In the genomic region with DNA sequence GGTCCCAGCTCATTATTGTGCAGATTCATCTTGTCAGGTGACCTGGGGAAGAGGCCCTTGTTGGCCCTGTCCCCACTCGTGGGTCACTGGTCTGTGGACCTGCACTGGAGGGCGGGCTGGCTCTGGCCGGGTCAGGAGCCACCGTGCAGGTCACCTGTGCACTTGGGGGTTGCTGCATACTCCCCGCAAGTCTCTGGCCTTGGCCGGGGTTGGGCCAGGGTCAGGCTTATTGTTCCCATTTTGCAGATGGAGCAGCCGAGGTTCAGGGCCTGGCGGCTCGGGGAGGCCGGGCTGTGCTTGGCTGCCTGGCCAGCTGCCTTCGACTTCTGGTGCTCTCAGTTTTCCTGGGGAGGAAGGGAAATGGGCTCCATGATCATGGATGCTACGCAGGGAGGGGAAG, we compare ENCODE assay signal across 20 cellular contexts.
DNase-seq lines count a peak whose midpoint lies in the region; ATAC-seq and TF ChIP-seq lines count a peak whose summit lies in the region.
"Had no signal": no experiment of that assay in that cellular context is flagged by ENCODE, and none has a peak within 500 bp of the region (broad histone marks: within the 10 kb centered on the region; RNA-seq: fewer than 3 reads in every experiment).

No MANE protein-coding gene starts in this region.

- H3K79me2 ChIP-seq in smooth muscle cell (ENCODE audit: low read depth): peaks cover 75% of the 10 kb centered on the region

- POLR2A ChIA-PET in IMR-90 (lab: Charles Lee; ENCODE audit: unreplicated experiment): no interaction called here

- H4K8ac ChIP-seq in IMR-90 (ENCODE audit: low read depth in 2 of 2, low read length in 2 of 2): no peak overlapping the region

- H3K4me2 ChIP-seq in IMR-90 (ENCODE audit: low read depth, low read length) (no peak overlapping the region), smooth muscle cell (no peak overlapping the region)
- H3K4me2 ChIP-seq: A549 had no signal

- H3K27ac ChIP-seq in right cardiac atrium (ENCODE audit: low read length): no peak overlapping the region
- no peak overlapping the region for H3K27ac ChIP-seq in IMR-90 (ENCODE audit: insufficient read depth, low read length)
- peak overlapping the region; percentile 75 for H3K27ac ChIP-seq in smooth muscle cell (ENCODE audit: low read depth)
- H3K27ac ChIP-seq: 22Rv1, A549, C4-2B had no signal

- TF ChIP-seq CTCF in IMR-90 (conservative IDR thresholded peaks at IDR 0.05; ENCODE audit: low read depth, low read length): no peak
- TF ChIP-seq CTCF in chondrocyte (IDR thresholded peaks at IDR 0.05): no peak
- TF ChIP-seq CTCF in smooth muscle cell (IDR thresholded peaks at IDR 0.05; ENCODE audit: borderline replicate concordance, insufficient read depth, poor library complexity, severe bottlenecking): no peak

- H3K9me3 ChIP-seq in right cardiac atrium (ENCODE audit: control insufficient read depth, low read length): no peaks in the 10 kb centered on the region
- no peaks in the 10 kb centered on the region for H3K9me3 ChIP-seq in IMR-90 (ENCODE audit: control insufficient read depth, insufficient read depth, low read length)
- H3K9me3 ChIP-seq in smooth muscle cell (replicated peaks; ENCODE audit: low read depth): no peaks in the 10 kb centered on the region
- H3K9me3 ChIP-seq: A549, Caco-2 had no signal

- H3K18ac ChIP-seq in IMR-90 (ENCODE audit: low read depth, low read length): no peak overlapping the region

- in situ Hi-C loops in IMR-90 (cut with MboI; ENCODE audit: low sequenced_read_pairs): no loop called here

- H3K9ac ChIP-seq in IMR-90 (ENCODE audit: low read depth, low read length) (no peak overlapping the region), smooth muscle cell (ENCODE audit: low read depth) (no peak overlapping the region)

- H3K4me3 Mint-ChIP-seq in chondrocyte (ENCODE audit: unreplicated experiment): no peak overlapping the region
- no peak overlapping the region for H3K4me3 Mint-ChIP-seq in activated CD4-positive, alpha-beta T cell treated with anti-CD3 and anti-CD28 coated beads, Interleukin-2, amount 10 ng/mL, durations not matched to agents 24 days and 14 days
- H3K4me3 Mint-ChIP-seq: B cell; CD4-positive, alpha-beta T cell; CD8-positive, alpha-beta T cell had no signal

- H4K5ac ChIP-seq in IMR-90 (ENCODE audit: low read depth, low read length): no peak overlapping the region

- H4K20me1 ChIP-seq in IMR-90 (ENCODE audit: insufficient read depth, low read length) (peaks cover 54% of the 10 kb centered on the region), smooth muscle cell (ENCODE audit: low read depth) (peaks cover 100% of the 10 kb centered on the region)

- no peak overlapping the region for H2BK120ac ChIP-seq in IMR-90 (ENCODE audit: low read depth, low read length)

- no peak overlapping the region for H2BK15ac ChIP-seq in IMR-90 (ENCODE audit: low read depth, low read length)

- H2BK20ac ChIP-seq in IMR-90 (ENCODE audit: low read depth, low read length): no peak overlapping the region

- H3K27me3 ChIP-seq in right cardiac atrium (ENCODE audit: control insufficient read depth, insufficient read depth) (no peaks in the 10 kb centered on the region), IMR-90 (ENCODE audit: control insufficient read depth, insufficient read depth, low read length) (no peaks in the 10 kb centered on the region), smooth muscle cell (ENCODE audit: low read depth) (no peaks in the 10 kb centered on the region)

- H3K36me3 Mint-ChIP-seq in chondrocyte (ENCODE audit: low read depth): peaks cover 47% of the 10 kb centered on the region
- no peaks in the 10 kb centered on the region for H3K36me3 Mint-ChIP-seq in activated CD4-positive, alpha-beta T cell treated with anti-CD3 and anti-CD28 coated beads, Interleukin-2, amount 10 ng/mL, durations not matched to agents 24 days and 14 days (ENCODE audit: low read depth)
- H3K36me3 Mint-ChIP-seq: CD8-positive, alpha-beta T cell had no signal

- CTCF ChIA-PET in IMR-90 (lab: Yijun Ruan, JAX): no interaction called here

- dilution Hi-C loops in IMR-90 (cut with HindIII; ENCODE audit: low sequenced_read_pairs, unreplicated experiment): no loop called here

- H2AK9ac ChIP-seq in IMR-90 (replicated peaks; ENCODE audit: low read depth, low read length, poor library complexity): peak overlapping the region; percentile 3

- no peak overlapping the region for H3K14ac ChIP-seq in IMR-90 (replicated peaks; ENCODE audit: low read depth, low read length)

- no peak for TF ChIP-seq RAD21 in IMR-90 (IDR thresholded peaks at IDR 0.05; ENCODE audit: low read length)

- H3K27ac Mint-ChIP-seq in chondrocyte (ENCODE audit: unreplicated experiment): peak overlapping the region; percentile 61
- no peak overlapping the region for H3K27ac Mint-ChIP-seq in activated CD4-positive, alpha-beta T cell treated with anti-CD3 and anti-CD28 coated beads, Interleukin-2, amount 10 ng/mL, durations not matched to agents 24 days and 14 days
- H3K27ac Mint-ChIP-seq: B cell; CD4-positive, alpha-beta T cell; CD8-positive, alpha-beta T cell had no signal

- TF ChIP-seq POLR2A in IMR-90 (IDR thresholded peaks at IDR 0.05; ENCODE audit: low read depth, low read length): no peak

- ATAC-seq in right cardiac atrium (no peak), left ventricle myocardium superior (no peak), IMR-90 (ENCODE audit: low read depth) (no peak), HG03039 (IDR thresholded peaks at IDR 0.05; ENCODE audit: unreplicated experiment) (no peak)
- ATAC-seq: A549; CD8-positive, alpha-beta T cell; GM12878 had no signal

- H3K4me1 ChIP-seq in right cardiac atrium (ENCODE audit: control insufficient read depth, insufficient read depth, low read length): peaks cover 2% of the 10 kb centered on the region
- H3K4me1 ChIP-seq in IMR-90 (ENCODE audit: control insufficient read depth, insufficient read depth, low read length): peaks cover 32% of the 10 kb centered on the region
- no peaks in the 10 kb centered on the region for H3K4me1 ChIP-seq in smooth muscle cell (ENCODE audit: low read depth)

- peaks cover 80% of the 10 kb centered on the region for H3K36me3 ChIP-seq in IMR-90 (ENCODE audit: control insufficient read depth, insufficient read depth, low read length)
- H3K36me3 ChIP-seq in smooth muscle cell (ENCODE audit: low read depth): peaks cover 8% of the 10 kb centered on the region

- peaks cover 26% of the 10 kb centered on the region for H3K9me1 ChIP-seq in IMR-90 (ENCODE audit: insufficient read depth, low read length)

- H3K56ac ChIP-seq in IMR-90 (ENCODE audit: extremely low read depth, insufficient read depth, low read length): no peak overlapping the region

- no peak overlapping the region for H3K23ac ChIP-seq in IMR-90 (ENCODE audit: low read depth, low read length)

- H4K91ac ChIP-seq in IMR-90 (ENCODE audit: insufficient read depth, low read depth, low read length): no peak overlapping the region

- H3K4me1 Mint-ChIP-seq in chondrocyte (ENCODE audit: low read depth): peaks cover 62% of the 10 kb centered on the region
- H3K4me1 Mint-ChIP-seq in activated CD4-positive, alpha-beta T cell treated with anti-CD3 and anti-CD28 coated beads, Interleukin-2, amount 10 ng/mL, durations not matched to agents 24 days and 14 days: peaks cover 2% of the 10 kb centered on the region

- H2AK5ac ChIP-seq in IMR-90 (ENCODE audit: low read depth, low read length): no peak overlapping the region

- H3K4me3 ChIP-seq in right cardiac atrium (ENCODE audit: low read length) (no peak overlapping the region), IMR-90 (ENCODE audit: insufficient read depth, low read depth, low read length) (no peak overlapping the region), smooth muscle cell (no peak overlapping the region)
- H3K4me3 ChIP-seq: A549, GM12878 had no signal

- no peak overlapping the region for H2AFZ ChIP-seq in IMR-90 (replicated peaks; ENCODE audit: low read length, poor library complexity)
- H2AFZ ChIP-seq in smooth muscle cell (ENCODE audit: low read depth): no peak overlapping the region

- peaks cover 92% of the 10 kb centered on the region for H3F3A ChIP-seq in smooth muscle cell (ENCODE audit: low read depth)

- H3K79me1 ChIP-seq in IMR-90 (ENCODE audit: low read depth in 1 of 2, low read length in 2 of 2): peaks cover 13 to 85% of the 10 kb centered on the region in 2 experiments

- WGBS in right cardiac atrium: 92% methylated on average over 12 of the region's 12 CpGs
- 95% methylated on average over 5 of the region's 12 CpGs; no CpG with 5 or more reads in 1 of the 2 experiments for WGBS in IMR-90 (ENCODE audit: extremely low coverage in 2 of 2, insufficient read length in 1 of 2), 2 experiments
- 97% methylated on average over 12 of the region's 12 CpGs for WGBS in smooth muscle cell (ENCODE audit: low lambda C conversion rate)

- DNase-seq in right cardiac atrium (peak in 2 of 3 donors; percentile 39 to 52), left ventricle myocardium superior (no peak), IMR-90 (no peak), chondrocyte (ENCODE audit: low spot score) (no peak), smooth muscle cell (lab: John Stamatoyannopoulos, UW; ENCODE audit: unreplicated experiment) (no peak), NCI-H524 (lab: John Stamatoyannopoulos, UW) (no peak)
- no peak for DNase-seq in activated CD4-positive, alpha-beta T cell treated with anti-CD3 and anti-CD28 coated beads, Interleukin-2, amount 10 ng/mL, durations not matched to agents 24 days and 14 days
- DNase-seq: AML-193; Caco-2; Calu3; CD4-positive, alpha-beta T cell; CD8-positive, alpha-beta T cell; DMS79 treated with DMSO at 0.1 percent for 48 hours; GF-D8 had no signal

- no peak overlapping the region for H2BK5ac ChIP-seq in IMR-90 (ENCODE audit: low read depth, low read length, poor library complexity, severe bottlenecking)

- no TSS peak for BruUV-seq in IMR-90 (replicated peaks; lab: Mats Ljungman, UMichigan)

- no peaks in the 10 kb centered on the region for H3K27me3 Mint-ChIP-seq in chondrocyte (ENCODE audit: low read depth)
- peaks cover 2% of the 10 kb centered on the region for H3K27me3 Mint-ChIP-seq in activated CD4-positive, alpha-beta T cell treated with anti-CD3 and anti-CD28 coated beads, Interleukin-2, amount 10 ng/mL, durations not matched to agents 24 days and 14 days

- no peaks in the 10 kb centered on the region for H3K9me3 Mint-ChIP-seq in chondrocyte (ENCODE audit: low read depth)
- no peaks in the 10 kb centered on the region for H3K9me3 Mint-ChIP-seq in activated CD4-positive, alpha-beta T cell treated with anti-CD3 and anti-CD28 coated beads, Interleukin-2, amount 10 ng/mL, durations not matched to agents 24 days and 14 days
- H3K9me3 Mint-ChIP-seq: CD4-positive, alpha-beta T cell; CD8-positive, alpha-beta T cell had no signal

- no peak overlapping the region for H3K4ac ChIP-seq in IMR-90 (ENCODE audit: low read depth, low read length)

- intact Hi-C loops in right cardiac atrium (cut with DNase I): loop anchor here in 1 of 4 donors (10.0 kb wide), 1 partner anchor 58 kb away; no protein-coding TSS in a partner anchor
- intact Hi-C loops in left ventricle myocardium superior (cut with micrococcal nuclease): loop anchor here (10.0 kb wide), 1 partner anchor 212 kb away; no protein-coding TSS in a partner anchor
- intact Hi-C loops in IMR-90 (cut with micrococcal nuclease): loop anchor here (10.0 kb wide), 1 partner anchor 642 kb away; no protein-coding TSS in a partner anchor
- intact Hi-C loops in activated CD4-positive, alpha-beta T cell treated with anti-CD3 and anti-CD28 coated beads, Interleukin-2, amount 10 ng/mL, durations not matched to agents 24 days and 14 days (cut with micrococcal nuclease): no loop called here

TF ChIP-seq in IMR-90, 13 proteins besides CTCF, POLR2A, EP300 and RAD21 (continues in another document):
- no peak for TF ChIP-seq NFE2L2 (IDR thresholded peaks at IDR 0.05; ENCODE audit: low read depth, low read length)

Comparison
In these comparisons a context has a peak if more than half of its experiments do, and no peak if none do; other contexts are left out.
1. DNase-seq: peak in right cardiac atrium (2 of 3); none in left ventricle myocardium superior (single experiment), IMR-90 (single experiment), chondrocyte (single experiment), smooth muscle cell (single experiment), activated CD4-positive, alpha-beta T cell treated with anti-CD3 and anti-CD28 coated beads, Interleukin-2, amount 10 ng/mL, durations not matched to agents 24 days and 14 days (single experiment) and NCI-H524 (0 of 2).